Comparison of ENCODE assay signal across 18 cellular contexts in genomic region chr2:28980368-28981015, GRCh38. TPM values are rescaled to one million over a fixed set of nuclear protein-coding genes. Genes with fewer than 3 reads are reported as not detected.
DNase-seq lines count a peak whose midpoint lies in the region; ATAC-seq and TF ChIP-seq lines count a peak whose summit lies in the region.
"Had no signal": no experiment of that assay in that cellular context is flagged by ENCODE, and none has a peak within 500 bp of the region (broad histone marks: within the 10 kb centered on the region; RNA-seq: fewer than 3 reads in every experiment).

No MANE protein-coding gene starts in this region.

- H3K9me3 Mint-ChIP-seq in activated T-helper 17 cell treated with anti-CD3 and anti-CD28 coated beads, Interleukin-2, amount 50 U/mL, for 72 hours: no peaks in the 10 kb centered on the region
- no peaks in the 10 kb centered on the region for H3K9me3 Mint-ChIP-seq in GM23338
- H3K9me3 Mint-ChIP-seq: activated naive CD8-positive, alpha-beta T cell treated with anti-CD3 and anti-CD28 coated beads, Interleukin-2, amount 10 ng/mL, durations not matched to agents 7 days and 5 days; CD8-positive, alpha-beta memory T cell had no signal

- H3K27me3 ChIP-seq in GM23248 (replicated peaks; ENCODE audit: insufficient read depth): no peaks in the 10 kb centered on the region
- H3K27me3 ChIP-seq in hepatocyte: no peaks in the 10 kb centered on the region
- H3K27me3 ChIP-seq in osteoblast (ENCODE audit: insufficient read depth, low read length): peaks cover 2% of the 10 kb centered on the region
- H3K27me3 ChIP-seq in GM23338 (ENCODE audit: insufficient read depth): no peaks in the 10 kb centered on the region

- in situ Hi-C loops in GM23248 (cut with MboI): no loop called here

- H4K20me1 ChIP-seq in GM23248 (ENCODE audit: insufficient read depth) (no peaks in the 10 kb centered on the region), hepatocyte (ENCODE audit: insufficient read depth, poor library complexity, severe bottlenecking) (no peaks in the 10 kb centered on the region), osteoblast (ENCODE audit: insufficient read depth, low read length) (no peaks in the 10 kb centered on the region), GM23338 (replicated peaks; ENCODE audit: insufficient read depth) (no peaks in the 10 kb centered on the region)

- H3K36me3 ChIP-seq in GM23248 (ENCODE audit: low read depth) (no peaks in the 10 kb centered on the region), hepatocyte (replicated peaks; ENCODE audit: insufficient read depth, low read depth) (no peaks in the 10 kb centered on the region), osteoblast (ENCODE audit: insufficient read depth, low read length) (no peaks in the 10 kb centered on the region), GM23338 (ENCODE audit: insufficient read depth) (no peaks in the 10 kb centered on the region)
- H3K36me3 ChIP-seq: prostate gland, tibial artery had no signal

- H3K4me3 Mint-ChIP-seq in activated T-helper 17 cell treated with anti-CD3 and anti-CD28 coated beads, Interleukin-2, amount 50 U/mL, for 72 hours: no peak overlapping the region
- no peak overlapping the region for H3K4me3 Mint-ChIP-seq in GM23338
- H3K4me3 Mint-ChIP-seq: activated naive CD8-positive, alpha-beta T cell treated with anti-CD3 and anti-CD28 coated beads, Interleukin-2, amount 10 ng/mL, durations not matched to agents 7 days and 5 days; CD8-positive, alpha-beta memory T cell had no signal

- H3K79me2 ChIP-seq in GM23248 (ENCODE audit: insufficient read depth) (no peaks in the 10 kb centered on the region), hepatocyte (no peaks in the 10 kb centered on the region), osteoblast (ENCODE audit: insufficient read depth, low read length) (no peaks in the 10 kb centered on the region), GM23338 (replicated peaks; ENCODE audit: insufficient read depth) (no peaks in the 10 kb centered on the region)

- H3K27ac Mint-ChIP-seq in activated T-helper 17 cell treated with anti-CD3 and anti-CD28 coated beads, Interleukin-2, amount 50 U/mL, for 72 hours: peak overlapping the region; percentile 59
- no peak overlapping the region for H3K27ac Mint-ChIP-seq in GM23338
- H3K27ac Mint-ChIP-seq: activated naive CD8-positive, alpha-beta T cell treated with anti-CD3 and anti-CD28 coated beads, Interleukin-2, amount 10 ng/mL, durations not matched to agents 7 days and 5 days had no signal

- H3K9me3 ChIP-seq in GM23248 (ENCODE audit: low read depth): no peaks in the 10 kb centered on the region
- H3K9me3 ChIP-seq in hepatocyte (ENCODE audit: low read depth): no peaks in the 10 kb centered on the region
- no peaks in the 10 kb centered on the region for H3K9me3 ChIP-seq in osteoblast (ENCODE audit: low read depth, low read length)
- H3K9me3 ChIP-seq: prostate gland, tibial artery had no signal

- DNase-seq in GM23248 (no peak), hepatocyte (ENCODE audit: low spot score) (no peak), osteoblast (ENCODE audit: insufficient read length, low spot score, missing footprints) (peak; percentile 30), DMS53 (lab: John Stamatoyannopoulos, UW) (no peak), GM23338 (ENCODE audit: low spot score) (no peak)
- DNase-seq: activated CD4-positive, alpha-beta T cell treated with anti-CD3 and anti-CD28 coated beads for 48 hours; activated naive CD8-positive, alpha-beta T cell treated with anti-CD3 and anti-CD28 coated beads, Interleukin-2, amount 10 ng/mL, durations not matched to agents 7 days and 5 days; CD8-positive, alpha-beta memory T cell; DND-41; effector CD4-positive, alpha-beta T cell; stimulated activated CD4-positive, alpha-beta T cell treated with anti-CD3 and anti-CD28 coated beads, Interleukin-2, amount 100 ng/mL, for 48 hours; stimulated activated naive CD4-positive, alpha-beta T cell had no signal

- H3K4me1 Mint-ChIP-seq in activated T-helper 17 cell treated with anti-CD3 and anti-CD28 coated beads, Interleukin-2, amount 50 U/mL, for 72 hours: peaks cover 4% of the 10 kb centered on the region
- peaks cover 3% of the 10 kb centered on the region for H3K4me1 Mint-ChIP-seq in GM23338
- H3K4me1 Mint-ChIP-seq: CD8-positive, alpha-beta memory T cell had no signal

- no peak overlapping the region for H3K4me2 ChIP-seq in GM23248 (ENCODE audit: unreplicated experiment)
- peak overlapping the region; percentile 64 for H3K4me2 ChIP-seq in hepatocyte
- no peak overlapping the region for H3K4me2 ChIP-seq in osteoblast (ENCODE audit: insufficient read depth, low read length)
- H3K4me2 ChIP-seq in GM23338: no peak overlapping the region

- H3K4me1 ChIP-seq in GM23248 (ENCODE audit: insufficient read depth) (no peaks in the 10 kb centered on the region), hepatocyte (ENCODE audit: insufficient read depth) (peaks cover 16% of the 10 kb centered on the region), osteoblast (ENCODE audit: insufficient read depth, low read length) (no peaks in the 10 kb centered on the region), GM23338 (ENCODE audit: insufficient read depth) (no peaks in the 10 kb centered on the region)
- H3K4me1 ChIP-seq: prostate gland had no signal

- no peak for ATAC-seq in activated T-helper 17 cell treated with anti-CD3 and anti-CD28 coated beads, Interleukin-2, amount 50 U/mL, for 72 hours (replicated peaks)
- ATAC-seq in GM19395 (IDR thresholded peaks at IDR 0.05; ENCODE audit: unreplicated experiment) (no peak), GM21381 (IDR thresholded peaks at IDR 0.05; ENCODE audit: unreplicated experiment) (no peak), GM23338 (no peak)
- ATAC-seq: left lobe of liver had no signal

- H3K9me2 ChIP-seq in GM23248 (ENCODE audit: insufficient read depth) (no peaks in the 10 kb centered on the region), hepatocyte (replicated peaks; ENCODE audit: insufficient read depth) (no peaks in the 10 kb centered on the region), GM23338 (ENCODE audit: insufficient read depth) (no peaks in the 10 kb centered on the region)

- H3K9ac ChIP-seq in GM23248: no peak overlapping the region

- WGBS in GM23248 (ENCODE audit: low coverage in 1 of 2, low lambda C conversion rate in 2 of 2, missing lambda C conversion rate in 2 of 2), 2 experiments: 74 to 80% methylated on average over 3 of the region's 3 CpGs
- 97% methylated on average over 3 of the region's 3 CpGs for WGBS in hepatocyte (ENCODE audit: low lambda C conversion rate, missing lambda C conversion rate)

- H3K27me3 Mint-ChIP-seq in activated T-helper 17 cell treated with anti-CD3 and anti-CD28 coated beads, Interleukin-2, amount 50 U/mL, for 72 hours: no peaks in the 10 kb centered on the region
- peaks cover 9% of the 10 kb centered on the region for H3K27me3 Mint-ChIP-seq in GM23338 (ENCODE audit: insufficient read depth, low read depth, poor library complexity)
- H3K27me3 Mint-ChIP-seq: activated naive CD8-positive, alpha-beta T cell treated with anti-CD3 and anti-CD28 coated beads, Interleukin-2, amount 10 ng/mL, durations not matched to agents 7 days and 5 days had no signal

- H3F3A ChIP-seq in GM23248 (ENCODE audit: insufficient read depth) (no peaks in the 10 kb centered on the region), GM23338 (replicated peaks; ENCODE audit: low read depth) (no peaks in the 10 kb centered on the region)

- H3K27ac ChIP-seq in GM23248 (no peak overlapping the region), hepatocyte (peak overlapping the region; percentile 51), osteoblast (ENCODE audit: low read depth, low read length) (no peak overlapping the region), GM23338 (ENCODE audit: low read depth) (no peak overlapping the region)
- H3K27ac ChIP-seq: tibial artery had no signal

- H3K4me3 ChIP-seq in GM23248: no peak overlapping the region
- H3K4me3 ChIP-seq in hepatocyte: no peak overlapping the region
- H3K4me3 ChIP-seq in osteoblast (ENCODE audit: insufficient read depth, low read length): no peak overlapping the region
- no peak overlapping the region for H3K4me3 ChIP-seq in GM23338
- H3K4me3 ChIP-seq: prostate gland, tibial artery had no signal

- no peaks in the 10 kb centered on the region for H3K36me3 Mint-ChIP-seq in activated T-helper 17 cell treated with anti-CD3 and anti-CD28 coated beads, Interleukin-2, amount 50 U/mL, for 72 hours (ENCODE audit: low read depth)
- no peaks in the 10 kb centered on the region for H3K36me3 Mint-ChIP-seq in GM23338 (ENCODE audit: low read depth)
- H3K36me3 Mint-ChIP-seq: activated naive CD8-positive, alpha-beta T cell treated with anti-CD3 and anti-CD28 coated beads, Interleukin-2, amount 10 ng/mL, durations not matched to agents 7 days and 5 days had no signal

- TF ChIP-seq CTCF in hepatocyte (IDR thresholded peaks at IDR 0.05; ENCODE audit: poor library complexity) (no peak), osteoblast (IDR thresholded peaks at IDR 0.05; ENCODE audit: extremely low read depth, low read depth, low read length) (no peak), GM23338 (conservative IDR thresholded peaks at IDR 0.05; ENCODE audit: low read depth in 2 of 2) (no peak)

- H2AFZ ChIP-seq in GM23248 (0 out of 2 replicates have a peak overlapping the region, but pooled peaks have one; percentile 8), hepatocyte (peak overlapping the region; percentile 49), osteoblast (ENCODE audit: low read length) (no peak overlapping the region), GM23338 (no peak overlapping the region)

TF ChIP-seq in GM23338, 12 proteins besides CTCF, POLR2A, EP300 and RAD21 (continues in another document):
- no peak for TF ChIP-seq POLR2AphosphoS5 (IDR thresholded peaks at IDR 0.05; ENCODE audit: low read depth)
- no peak for TF ChIP-seq CREB1 (CRISPR knock-in tag; IDR thresholded peaks at IDR 0.05; ENCODE audit: low read depth)
- no peak for TF ChIP-seq JUNB (IDR thresholded peaks at IDR 0.05; ENCODE audit: unreplicated experiment)

RNA-seq across cellular contexts. Expression of gene TOGARAM2, which starts 0.6 kb away (rescaled TPM):
- total RNA-seq in GM23248 (2014; rRNA removed; shearing (Covaris generic)): not detected in 2 replicates
- 0.03 TPM in 1 of 2 replicates, not detected in the other for polyA plus RNA-seq in GM23248 (2016; fragmentation: Nextera tagmentation; extraction: Ambion mirVana)
- 1 to 10 TPM; 3.0 to 4.3 TPM for total RNA-seq in activated T-helper 17 cell treated with anti-CD3 and anti-CD28 coated beads, Interleukin-2, amount 50 U/mL, for 72 hours
- 0.47 and 0.92 TPM in 2 replicates for total RNA-seq in hepatocyte
- polyA plus RNA-seq in hepatocyte: 1.3 and 2.1 TPM in 2 replicates
- total RNA-seq in osteoblast: under 0.01 and 0.72 TPM in 2 replicates
- 0.47 and 1.8 TPM in 2 replicates for total RNA-seq in GM23338 (2014; rRNA removed; shearing (Covaris generic))
- 1.8 and 2.4 TPM in 2 replicates for polyA plus RNA-seq in GM23338 (2016; fragmentation: Nextera tagmentation; extraction: Ambion mirVana)

Comparison
In these comparisons a context has a peak if more than half of its experiments do, and no peak if none do; other contexts are left out.
1. H2AFZ ChIP-seq: peak in GM23248 (single experiment) and hepatocyte (single experiment); none in osteoblast (single experiment) and GM23338 (single experiment).